Comparison of ENCODE assay signal across 8 cellular contexts in genomic region chr10:29392376-29393021, GRCh38.
DNase-seq lines count a peak whose midpoint lies in the region; ATAC-seq and TF ChIP-seq lines count a peak whose summit lies in the region.

No MANE protein-coding gene starts in this region.

- no peak overlapping the region for H3K4me3 ChIP-seq in AG04450 (ENCODE audit: low read depth, low read length)
- no peak overlapping the region for H3K4me3 ChIP-seq in GM06990 (replicated peaks; ENCODE audit: low read depth, low read length)
- no peak overlapping the region for H3K4me3 ChIP-seq in coronary artery
- no peak overlapping the region for H3K4me3 ChIP-seq in lung

- H3K27ac ChIP-seq in AG04450 (ENCODE audit: low read depth, low read length) (no peak overlapping the region), coronary artery (no peak overlapping the region), lung (ENCODE audit: low read depth in 1 of 2, low read length in 1 of 2) (no peak overlapping the region)

- DNase-seq in AG04450 (ENCODE audit: low read depth, low spot score): no peak
- no peak for DNase-seq in GM06990 (ENCODE audit: extremely low read depth, insufficient read length)
- DNase-seq in RKO (ENCODE audit: low spot score): peak; percentile 62
- DNase-seq in coronary artery (ENCODE audit: low spot score): no peak
- no peak for DNase-seq in lung (ENCODE audit: low spot score)
- DNase-seq in NCI-H524 treated with DMSO at 0.1 percent for 48 hours (lab: John Stamatoyannopoulos, UW): no peak

- CTCF ChIA-PET in AG04450 (lab: Charles Lee): interaction anchor here (0.7 to 4.1 kb wide), 29 partner anchors 9 to 793 kb away, joined by 3 to 36 read pairs (median 4); no protein-coding TSS in a partner anchor

- H3K9me3 ChIP-seq in AG04450 (ENCODE audit: control insufficient read depth, insufficient read depth, low read length): no peaks in the 10 kb centered on the region
- H3K9me3 ChIP-seq in lung (ENCODE audit: control insufficient read depth in 2 of 2, insufficient read depth in 1 of 2, low read length in 1 of 2): no peaks in the 10 kb centered on the region

- 34 to 35% methylated on average over 4 of the region's 4 CpGs for WGBS in lung, 2 donors

- ATAC-seq in HG03354 (IDR thresholded peaks at IDR 0.05; ENCODE audit: poor library complexity, severe bottlenecking, unreplicated experiment) (peak; percentile 72), lung (ENCODE audit: insufficient read depth, low FRiP score) (no peak), GM21717 (IDR thresholded peaks at IDR 0.05; ENCODE audit: unreplicated experiment) (no peak)

- H3K36me3 ChIP-seq in GM06990 (ENCODE audit: control insufficient read depth, insufficient read depth, low read length) (no peaks in the 10 kb centered on the region), lung (ENCODE audit: control insufficient read depth in 2 of 2, insufficient read depth in 2 of 2, low read length in 2 of 2) (no peaks in the 10 kb centered on the region)

- H3K27me3 ChIP-seq in AG04450 (ENCODE audit: control insufficient read depth, insufficient read depth, low read length) (peaks cover 38% of the 10 kb centered on the region), GM06990 (replicated peaks; ENCODE audit: control insufficient read depth, insufficient read depth, low read length) (peaks cover 3% of the 10 kb centered on the region; the same call in 1 of the 2 replicates), lung (ENCODE audit: control insufficient read depth, insufficient read depth) (no peaks in the 10 kb centered on the region)

- TF ChIP-seq CTCF in AG04450 (IDR thresholded peaks at IDR 0.05; ENCODE audit: low read depth, low read length): peak; percentile 90
- peak; percentile 90 for TF ChIP-seq CTCF in GM06990 (IDR thresholded peaks at IDR 0.05; ENCODE audit: insufficient read depth, low read length, poor library complexity, severe bottlenecking)
- TF ChIP-seq CTCF in coronary artery (IDR thresholded peaks at IDR 0.05): peak; percentile 50
- peak; percentile 37 for TF ChIP-seq CTCF in lung (IDR thresholded peaks at IDR 0.05; ENCODE audit: control extremely low read depth, extremely low read depth)

- POLR2A ChIA-PET in AG04450 (lab: Yijun Ruan, JAX): no interaction called here

- no peaks in the 10 kb centered on the region for H3K4me1 ChIP-seq in lung (ENCODE audit: control insufficient read depth in 2 of 2, insufficient read depth in 2 of 2, low read length in 2 of 2)

Comparison
In these comparisons a context has a peak if more than half of its experiments do, and no peak if none do; other contexts are left out.
1. CTCF ChIP-seq: peak in every context shown above with its lines; median percentile 90 in AG04450; 90 in GM06990; 50 in coronary artery; 37 in lung.